In the genomic region with DNA sequence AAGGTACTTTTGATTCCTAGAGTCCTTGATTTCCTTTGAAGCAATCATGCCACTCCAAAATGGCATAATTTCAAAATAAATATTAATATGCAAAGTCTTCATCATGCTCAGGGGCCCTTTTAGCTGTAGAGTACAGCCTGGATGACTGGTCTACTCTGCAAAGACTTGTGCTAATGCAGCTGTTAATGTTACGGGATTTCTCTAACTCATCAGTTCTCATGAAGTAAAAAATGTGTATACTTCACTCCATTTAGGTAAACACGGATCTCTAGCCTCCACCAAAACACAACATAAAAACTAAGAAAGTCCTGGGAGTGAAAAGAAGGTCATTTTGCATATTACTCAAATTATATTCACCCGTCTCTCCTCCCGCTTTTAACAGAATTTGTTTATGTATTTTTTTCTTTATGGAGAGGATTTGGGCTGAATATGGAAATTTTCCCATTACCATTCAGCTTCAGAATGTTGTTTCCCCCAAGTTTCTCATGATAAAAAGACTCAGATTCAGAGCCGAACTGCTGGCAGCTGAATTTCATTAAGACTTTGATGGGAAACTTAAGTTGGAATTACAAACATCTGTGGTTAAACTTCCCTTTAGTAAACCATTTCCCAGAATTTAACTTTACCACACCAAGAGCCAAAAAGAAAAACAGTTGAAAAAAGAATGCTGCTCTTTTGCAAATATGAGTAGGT, we compare ENCODE assay signal across 15 cellular contexts. TPM values are rescaled to one million over a fixed set of nuclear protein-coding genes. Genes with fewer than 3 reads are reported as not detected.
DNase-seq lines count a peak whose midpoint lies in the region; ATAC-seq and TF ChIP-seq lines count a peak whose summit lies in the region.
"Had no signal": no experiment of that assay in that cellular context is flagged by ENCODE, and none has a peak within 500 bp of the region (broad histone marks: within the 10 kb centered on the region; RNA-seq: fewer than 3 reads in every experiment).

No MANE protein-coding gene starts in this region.

- no peak overlapping the region for H3K4me3 Mint-ChIP-seq in activated CD8-positive, alpha-beta T cell treated with anti-CD3 and anti-CD28 coated beads for 36 hours

- POLR2A ChIA-PET in activated CD8-positive, alpha-beta T cell treated with anti-CD3 and anti-CD28 coated beads for 36 hours (lab: Charles Lee) = interaction anchor here (1.0 kb wide), 1 partner anchor 9 kb away, joined by 3 read pairs; no protein-coding TSS in a partner anchor

- H3K4me1 Mint-ChIP-seq in activated CD8-positive, alpha-beta T cell treated with anti-CD3 and anti-CD28 coated beads for 36 hours (ENCODE audit: low read depth) = peaks cover 9% of the 10 kb centered on the region

- intact Hi-C loops in activated CD8-positive, alpha-beta T cell treated with anti-CD3 and anti-CD28 coated beads for 36 hours (cut with micrococcal nuclease) = no loop called here

- no peaks in the 10 kb centered on the region for H3K36me3 Mint-ChIP-seq in activated CD8-positive, alpha-beta T cell treated with anti-CD3 and anti-CD28 coated beads for 36 hours (ENCODE audit: low read depth)

- no peaks in the 10 kb centered on the region for H3K27me3 ChIP-seq in SJSA1 (replicated peaks)
- no peaks in the 10 kb centered on the region for H3K27me3 ChIP-seq in rectal smooth muscle tissue (ENCODE audit: control insufficient read depth, insufficient read depth, low read length)
- H3K27me3 ChIP-seq: MG63 had no signal

- H3K9me3 ChIP-seq in SJSA1 (replicated peaks) = no peaks in the 10 kb centered on the region
- H3K9me3 ChIP-seq: MG63 had no signal

- H3K4me3 ChIP-seq in SJSA1 (no peak overlapping the region), rectal smooth muscle tissue (ENCODE audit: low read length) (no peak overlapping the region)
- H3K4me3 ChIP-seq: MG63 had no signal

- no peak overlapping the region for H3K27ac Mint-ChIP-seq in activated CD8-positive, alpha-beta T cell treated with anti-CD3 and anti-CD28 coated beads for 36 hours

- no peak for TF ChIP-seq CTCF in activated CD8-positive, alpha-beta T cell treated with anti-CD3 and anti-CD28 coated beads for 36 hours (IDR thresholded peaks at IDR 0.05)

- no peak overlapping the region for H3K9ac ChIP-seq in rectal smooth muscle tissue (ENCODE audit: low read length)

- H3K36me3 ChIP-seq in SJSA1 = no peaks in the 10 kb centered on the region
- peaks cover 4% of the 10 kb centered on the region for H3K36me3 ChIP-seq in rectal smooth muscle tissue (ENCODE audit: control insufficient read depth, insufficient read depth, low read length)

- H3K4me1 ChIP-seq in SJSA1 (replicated peaks) (peaks cover 34% of the 10 kb centered on the region), rectal smooth muscle tissue (ENCODE audit: control insufficient read depth, insufficient read depth, low read length) (peaks cover 37% of the 10 kb centered on the region)
- H3K4me1 ChIP-seq: foreskin keratinocyte had no signal

- DNase-seq in AG08395 (ENCODE audit: low spot score) (peak; percentile 62), SJSA1 (ENCODE audit: low read depth in 1 of 2, low spot score in 2 of 2) (peak in 1 of 2 experiments; percentile 74), fibroblast of peridontal ligament (ENCODE audit: extremely low read depth) (peak; percentile 100), inferior parietal cortex (ENCODE audit: extremely low spot score) (no peak), HK-2 (ENCODE audit: unreplicated experiment) (no peak)
- no peak for DNase-seq in activated CD8-positive, alpha-beta T cell treated with anti-CD3 and anti-CD28 coated beads for 36 hours
- DNase-seq: aorta; foreskin keratinocyte; MG63; occipital lobe; stimulated activated CD4-positive, alpha-beta T cell treated with anti-CD3 and anti-CD28 coated beads, Interleukin-4, amount 100 ng/mL, for 1 hour had no signal

- H3K27me3 Mint-ChIP-seq in activated CD8-positive, alpha-beta T cell treated with anti-CD3 and anti-CD28 coated beads for 36 hours = peaks cover 10% of the 10 kb centered on the region

- no peak for ATAC-seq in activated CD8-positive, alpha-beta T cell treated with anti-CD3 and anti-CD28 coated beads for 36 hours
- no peak for ATAC-seq in HG03097 (IDR thresholded peaks at IDR 0.05; ENCODE audit: low FRiP score, unreplicated experiment)
- ATAC-seq: foreskin keratinocyte had no signal

- peak overlapping the region; percentile 57 for H3K27ac ChIP-seq in SJSA1
- H3K27ac ChIP-seq in rectal smooth muscle tissue (ENCODE audit: low read depth, low read length) = peak overlapping the region; percentile 82
- H3K27ac ChIP-seq: foreskin keratinocyte, RWPE1, VCaP had no signal

- no peaks in the 10 kb centered on the region for H3K9me3 Mint-ChIP-seq in activated CD8-positive, alpha-beta T cell treated with anti-CD3 and anti-CD28 coated beads for 36 hours

- CTCF ChIA-PET in activated CD8-positive, alpha-beta T cell treated with anti-CD3 and anti-CD28 coated beads for 36 hours (lab: Charles Lee) = interaction anchor here (2.6 kb wide), 1 partner anchor 65 kb away, joined by 6 read pairs; no protein-coding TSS in a partner anchor

RNA-seq across cellular contexts. Expression of gene LAMA4, which starts 8.7 kb away (rescaled TPM):
- total RNA-seq in SJSA1 (2014; rRNA removed; shearing (Covaris generic)) = 0.53 and 1.8 TPM in 2 replicates
- total RNA-seq in activated CD8-positive, alpha-beta T cell treated with anti-CD3 and anti-CD28 coated beads for 36 hours = not detected
- total RNA-seq: foreskin keratinocyte had no signal

Comparison
In these comparisons a context has a peak if more than half of its experiments do, and no peak if none do; other contexts are left out.
1. DNase-seq: peak in AG08395 (single experiment) and fibroblast of peridontal ligament (single experiment); none in activated CD8-positive, alpha-beta T cell treated with anti-CD3 and anti-CD28 coated beads for 36 hours (single experiment), inferior parietal cortex (single experiment) and HK-2 (single experiment).